ENCODE assay signal across 22 cellular contexts in genomic region chr14:32027255-32027939, GRCh38. TPM values are rescaled to one million over a fixed set of nuclear protein-coding genes. Genes with fewer than 3 reads are reported as not detected.
DNase-seq lines count a peak whose midpoint lies in the region; ATAC-seq, FAIRE-seq and TF ChIP-seq lines count a peak whose summit lies in the region.
"Had no signal": no experiment of that assay in that cellular context is flagged by ENCODE, and none has a peak within 500 bp of the region (broad histone marks: within the 10 kb centered on the region; RNA-seq: fewer than 3 reads in every experiment).

No MANE protein-coding gene starts in this region.

- H3K4me2 ChIP-seq in A549: peak overlapping the region; percentile 37

- H3K9ac ChIP-seq in kidney (ENCODE audit: low read length in 2 of 2): no peak overlapping the region

- BruUV-seq in Panc1 (replicated peaks; lab: Mats Ljungman, UMichigan): no TSS peak

- H3K27ac ChIP-seq in A549 (peak overlapping the region; percentile 53 to 58; a peak in 5 of 6 replicates), Panc1 (ENCODE audit: low read length) (no peak overlapping the region), epithelial cell of prostate (peak overlapping the region; percentile 37), kidney (ENCODE audit: low read depth in 2 of 2, low read length in 2 of 2) (no peak overlapping the region)
- H3K27ac ChIP-seq: C4-2B, gastrocnemius medialis, skin epidermis, upper lobe of right lung had no signal

- intact Hi-C loops in Panc1 (cut with micrococcal nuclease; ENCODE audit: unreplicated experiment) (no loop called here), kidney (cut with DNase I) (no loop called here), left ventricle myocardium superior (cut with micrococcal nuclease) (no loop called here), left colon (cut with DNase I, micrococcal nuclease) (no loop called here)

- H3K27me3 ChIP-seq in Panc1 (ENCODE audit: control insufficient read depth, insufficient read depth, low read length): no peaks in the 10 kb centered on the region
- H3K27me3 ChIP-seq: gastrocnemius medialis, upper lobe of right lung had no signal

- peak; percentile 32 to 66 for DNase-seq in A549 (ENCODE audit: low read depth in 1 of 2, low spot score in 1 of 2)
- DNase-seq in HCEC 1CT: peak; percentile 78
- peak; percentile 51 for DNase-seq in Panc1 (ENCODE audit: low read depth, low spot score)
- DNase-seq in epithelial cell of prostate (ENCODE audit: low read depth, low spot score): no peak
- DNase-seq in kidney: no peak
- DNase-seq in left ventricle myocardium superior: no peak
- DNase-seq in GM13977 (ENCODE audit: low spot score): no peak
- DNase-seq in left colon: no peak
- DNase-seq: activated CD8-positive, alpha-beta memory T cell treated with anti-CD3 and anti-CD28 coated beads, Interleukin-2, amount 10 ng/mL, durations not matched to agents 7 days and 5 days; activated naive CD8-positive, alpha-beta T cell treated with anti-CD3 and anti-CD28 coated beads for 36 hours; gastrocnemius medialis; KBM-7; NCI-H1092 treated with DMSO at 0.1 percent for 48 hours; NCI-H69; nephron progenitor cell; posterior cingulate gyrus; upper lobe of right lung had no signal

- H3K4me3 ChIP-seq in A549 (no peak overlapping the region), Panc1 (ENCODE audit: low read depth in 2 of 2, low read length in 2 of 2) (no peak overlapping the region), kidney (ENCODE audit: low read length in 2 of 2) (no peak overlapping the region)
- H3K4me3 ChIP-seq: gastrocnemius medialis, skin epidermis, upper lobe of right lung had no signal

- H3K4me1 ChIP-seq in A549 (peaks cover 16% of the 10 kb centered on the region), Panc1 (ENCODE audit: control insufficient read depth, insufficient read depth, low read length) (no peaks in the 10 kb centered on the region), kidney (ENCODE audit: control insufficient read depth in 1 of 2, insufficient read depth in 1 of 2, low read depth in 1 of 2, low read length in 2 of 2) (peaks cover 0 to 2% of the 10 kb centered on the region in 2 donors)
- H3K4me1 ChIP-seq: upper lobe of right lung had no signal

- TF ChIP-seq CTCF in A549 (IDR thresholded peaks at IDR 0.05) (no peak), Panc1 (IDR thresholded peaks at IDR 0.05) (no peak), kidney (IDR thresholded peaks at IDR 0.05; ENCODE audit: borderline replicate concordance, extremely low read depth, insufficient read depth) (no peak), GM13977 (IDR thresholded peaks at IDR 0.05; ENCODE audit: extremely low read depth, insufficient read depth, missing control alignments) (no peak)

- H3K36me3 ChIP-seq in Panc1 (ENCODE audit: control insufficient read depth, insufficient read depth, low read length): no peaks in the 10 kb centered on the region
- H3K36me3 ChIP-seq in kidney (ENCODE audit: control insufficient read depth in 1 of 2, insufficient read depth in 2 of 2, low read length in 2 of 2): no peaks in the 10 kb centered on the region
- H3K36me3 ChIP-seq: gastrocnemius medialis, upper lobe of right lung had no signal

- POLR2A ChIA-PET in A549 (lab: Yijun Ruan, JAX) (interaction anchor here (0.6 to 1.0 kb wide), 2 partner anchors 17 to 49 kb away, joined by 3 to 4 read pairs; no protein-coding TSS in a partner anchor), Panc1 (lab: Charles Lee) (no interaction called here)

- CTCF ChIA-PET in A549 (lab: Yijun Ruan, JAX): interaction anchor here (0.8 to 1.4 kb wide), 4 partner anchors 16 to 92 kb away, joined by 3 to 4 read pairs (median 3); no protein-coding TSS in a partner anchor
- CTCF ChIA-PET in Panc1 (lab: Charles Lee): no interaction called here

- WGBS in A549 (ENCODE audit: missing lambda C conversion rate): 17% methylated on average over 5 of the region's 5 CpGs

- ATAC-seq in A549 (peak; percentile 88 to 91), Panc1 (peak; percentile 45; the same call in 1 of the 2 replicates), left ventricle myocardium superior (no peak), left colon (no peak)
- ATAC-seq: activated CD8-positive, alpha-beta memory T cell treated with anti-CD3 and anti-CD28 coated beads, Interleukin-2, amount 10 ng/mL, durations not matched to agents 7 days and 5 days; activated T-helper 17 cell treated with anti-CD3 and anti-CD28 coated beads, Interleukin-2, amount 50 U/mL, for 72 hours; gastrocnemius medialis; SK-N-SH treated with all-trans-retinoic acid at 6 μM for 48 hours; upper lobe of right lung had no signal

- H3K9me3 ChIP-seq in A549 (peaks cover 11% of the 10 kb centered on the region; the same call in 1 of the 3 replicates), Panc1 (ENCODE audit: control insufficient read depth, insufficient read depth, low read depth, low read length) (no peaks in the 10 kb centered on the region), kidney (ENCODE audit: control insufficient read depth in 1 of 2, low read length in 2 of 2) (no peaks in the 10 kb centered on the region)
- H3K9me3 ChIP-seq: gastrocnemius medialis, upper lobe of right lung had no signal

- no peak for TF ChIP-seq POLR2A in A549 (IDR thresholded peaks at IDR 0.05; ENCODE audit: low read length)

- in situ Hi-C loops in Panc1 (cut with HindIII; ENCODE audit: low pct_unique_long_range_greater_than_20kb, low sequenced_read_pairs) (no loop called here), GM13977 (cut with MboI; ENCODE audit: low pct_unique_long_range_greater_than_20kb, low sequenced_read_pairs, unreplicated experiment) (no loop called here)

- TF ChIP-seq RAD21 in A549 (conservative IDR thresholded peaks at IDR 0.05 in 1 of 2, IDR thresholded peaks at IDR 0.05 in 1 of 2): no peak

- FAIRE-seq in A549 (lab: Jason Lieb, UNC): peak; percentile 72
- FAIRE-seq in kidney (lab: Jason Lieb, UNC): no peak
- FAIRE-seq: endothelial cell of umbilical vein had no signal

- no peak for TF ChIP-seq EP300 in A549 (IDR thresholded peaks at IDR 0.05)

TF ChIP-seq in A549, 52 proteins besides CTCF, POLR2A, EP300 and RAD21:
- TF ChIP-seq ESRRA (IDR thresholded peaks at IDR 0.05; ENCODE audit: borderline replicate concordance, low read length): no peak
- no peak for TF ChIP-seq ZFP36 (IDR thresholded peaks at IDR 0.05; ENCODE audit: borderline replicate concordance, partially characterized antibody)
- no peak for TF ChIP-seq RFX5 (IDR thresholded peaks at IDR 0.05)
- no peak for TF ChIP-seq JUN (IDR thresholded peaks at IDR 0.05)
- no peak for TF ChIP-seq FOSL2 (IDR thresholded peaks at IDR 0.05)
- 0 out of 2 replicates have a peak, but pooled peaks have one; percentile 8 for TF ChIP-seq FOSL2 (CRISPR knock-in tag; IDR thresholded peaks at IDR 0.05)
- TF ChIP-seq MAFK (IDR thresholded peaks at IDR 0.05; ENCODE audit: partially characterized antibody): no peak
TF ChIP-seq in A549: peak in this region for 1.

RNA-seq across cellular contexts. Expression of gene ARHGAP5, which starts 49.7 kb away (rescaled TPM):
- polyA plus RNA-seq in A549 (2011; rRNA removed): 57.3 and 66.1 TPM in 2 replicates
- polyA plus RNA-seq in A549 (2012; cell fraction: cytosol; rRNA removed): 5.1 and 5.8 TPM in 2 replicates
- 4.5 and 9.6 TPM in 2 replicates for polyA plus RNA-seq in A549 (2012; cell fraction: nucleus; rRNA removed)
- polyA plus RNA-seq in A549 (2017; fragmentation: RNase III; extraction: RNeasy Plus Mini Kit Qiagen cat#74134 plus additional on column Dnase treatment): 32.5 to 33.6 TPM (median 33.0 TPM) in 3 replicates
- polyA minus RNA-seq in A549 (2011; rRNA and poly(A)+ RNA removed): 44.1 and 51.3 TPM in 2 replicates
- total RNA-seq in Panc1 (2021; ENCODE audit: unreplicated experiment): 63.0 TPM
- 11.1 TPM for polyA plus RNA-seq in Panc1 (2012; ENCODE audit: insufficient read length)
- total RNA-seq in kidney: 142 TPM
- polyA plus RNA-seq in kidney (ENCODE audit: insufficient read depth, low read depth, low replicate concordance): 17.7 TPM
- total RNA-seq in left ventricle myocardium superior: 263 TPM
- 100 to 1,000 TPM; 110 to 133 TPM for total RNA-seq in left colon

Comparison
In these comparisons a context has a peak if more than half of its experiments do, and no peak if none do; other contexts are left out.
1. ATAC-seq: peak in A549 (2 of 2) and Panc1 (single experiment); none in left ventricle myocardium superior (single experiment) and left colon (single experiment).
2. DNase-seq: peak in A549 (2 of 2), HCEC 1CT (single experiment) and Panc1 (single experiment); none in epithelial cell of prostate (single experiment), kidney (single experiment), left ventricle myocardium superior (single experiment), GM13977 (single experiment) and left colon (0 of 2).
3. H3K27ac ChIP-seq: peak in A549 (2 of 2) and epithelial cell of prostate (single experiment); none in Panc1 (single experiment) and kidney (0 of 2).